8 cellular contexts compared by ENCODE assay signal in genomic region chr10:100999742-101000601, GRCh38. TPM values are rescaled to one million over a fixed set of nuclear protein-coding genes. Genes with fewer than 3 reads are reported as not detected.
DNase-seq lines count a peak whose midpoint lies in the region; ATAC-seq and TF ChIP-seq lines count a peak whose summit lies in the region.

Gene LZTS2 (plus strand): TSS chr10:100999808. CDS start chr10:101002539, 2,731 bp downstream.

- H3K4me1 ChIP-seq in CD8-positive, alpha-beta T cell (ENCODE audit: insufficient read depth, low read length): peaks cover 27% of the 10 kb centered on the region
- H3K4me1 ChIP-seq in HUES64 (ENCODE audit: insufficient read depth, low read length) (peaks cover 21% of the 10 kb centered on the region), iPS DF 6.9 (ENCODE audit: control insufficient read depth, insufficient read depth, low read length) (peaks cover 11% of the 10 kb centered on the region; the same call in 1 of the 2 replicates)

- peak within 1 kb of the TSS; percentile 81 for H3K4me3 ChIP-seq in CD8-positive, alpha-beta T cell (ENCODE audit: low read depth, low read length)
- H3K4me3 ChIP-seq in HUES64 (ENCODE audit: low read length): peak within 1 kb of the TSS; percentile 86
- peak within 1 kb of the TSS; percentile 91 for H3K4me3 ChIP-seq in astrocyte of the cerebellum (ENCODE audit: low read depth, low read length)
- H3K4me3 ChIP-seq in iPS DF 6.9 (ENCODE audit: low read length): peak within 1 kb of the TSS; percentile 73

- peak within 1 kb of the TSS; percentile 90 for H3K27ac Mint-ChIP-seq in CD8-positive, alpha-beta T cell

- DNase-seq in CD8-positive, alpha-beta T cell: no peak
- no peak for DNase-seq in astrocyte of the cerebellum (ENCODE audit: low read depth)
- DNase-seq in iPS DF 6.9 (ENCODE audit: low read depth, low spot score): no peak
- DNase-seq in sciatic nerve (ENCODE audit: low spot score): peak; percentile 73
- no peak for DNase-seq in COLO829 (ENCODE audit: low spot score)
- no peak for DNase-seq in amniotic stem cell (lab: John Stamatoyannopoulos, UW)
- DNase-seq in activated CD4-positive, alpha-beta T cell treated with anti-CD3 and anti-CD28 coated beads for 4 hours: no peak

- H3K27me3 Mint-ChIP-seq in CD8-positive, alpha-beta T cell (ENCODE audit: low read depth): no peaks in the 10 kb centered on the region

- H3K9ac ChIP-seq in HUES64 (ENCODE audit: low read depth, low read length): peak within 1 kb of the TSS; percentile 96

- H3K36me3 Mint-ChIP-seq in CD8-positive, alpha-beta T cell: peaks cover 8% of the 10 kb centered on the region

- intact Hi-C loops in CD8-positive, alpha-beta T cell (cut with DNase I, micrococcal nuclease): loop anchor here (1.0 to 10.0 kb wide), 8 partner anchors 13 to 1057 kb away; partner anchors contain the start of genes ARMH3 (in 1 of the 2), FBXW4 (in 1 of the 2), HIF1AN (in 1 of the 2) and PDZD7 (in 1 of the 2)
- intact Hi-C loops in sciatic nerve (cut with DNase I): no loop called here

- no peaks in the 10 kb centered on the region for H3K9me3 Mint-ChIP-seq in CD8-positive, alpha-beta T cell

- peak within 1 kb of the TSS; percentile 87 for H3K4me3 Mint-ChIP-seq in CD8-positive, alpha-beta T cell

- CTCF ChIA-PET in CD8-positive, alpha-beta T cell (lab: Charles Lee): interaction anchor here (0.6 to 20.9 kb wide), 7 partner anchors 8 to 473 kb away, joined by 3 to 222 read pairs (median 7); partner anchors contain the start of genes MRPL43 and TWNK

- H3K27me3 ChIP-seq in CD8-positive, alpha-beta T cell (ENCODE audit: insufficient read depth, low read length): no peaks in the 10 kb centered on the region
- no peaks in the 10 kb centered on the region for H3K27me3 ChIP-seq in HUES64 (ENCODE audit: insufficient read depth, low read length)
- no peaks in the 10 kb centered on the region for H3K27me3 ChIP-seq in iPS DF 6.9 (ENCODE audit: control insufficient read depth, insufficient read depth, low read length)

- in situ Hi-C loops in astrocyte of the cerebellum (cut with HindIII; ENCODE audit: low sequenced_read_pairs): loop anchor here (5.0 kb wide), 1 partner anchor 32 kb away; the partner anchor contains the start of genes PDZD7 and SFXN3

- 3% methylated on average over 52 of the region's 59 CpGs for WGBS in HUES64
- WGBS in iPS DF 6.9 (ENCODE audit: insufficient coverage, insufficient read length): no CpG with 5 or more reads among the region's 59 CpGs

- H3K4me1 Mint-ChIP-seq in CD8-positive, alpha-beta T cell (ENCODE audit: low read depth): peaks cover 23% of the 10 kb centered on the region

- H3K27ac ChIP-seq in CD8-positive, alpha-beta T cell (ENCODE audit: low read depth, low read length): peak within 1 kb of the TSS; percentile 88
- peak within 1 kb of the TSS; percentile 90 for H3K27ac ChIP-seq in HUES64 (ENCODE audit: low read depth, low read length)
- H3K27ac ChIP-seq in iPS DF 6.9 (ENCODE audit: low read length): no peak within 1 kb of the TSS

- no peaks in the 10 kb centered on the region for H3K9me3 ChIP-seq in CD8-positive, alpha-beta T cell (ENCODE audit: low read length)
- H3K9me3 ChIP-seq in HUES64 (ENCODE audit: insufficient read depth, low read depth, low read length) (no peaks in the 10 kb centered on the region), iPS DF 6.9 (ENCODE audit: control insufficient read depth, insufficient read depth, low read length) (no peaks in the 10 kb centered on the region)

- ATAC-seq in CD8-positive, alpha-beta T cell: no peak
- ATAC-seq in sciatic nerve: no peak

- TF ChIP-seq CTCF in CD8-positive, alpha-beta T cell (IDR thresholded peaks at IDR 0.05): no peak
- TF ChIP-seq CTCF in astrocyte of the cerebellum (IDR thresholded peaks at IDR 0.05; ENCODE audit: low read depth, low read length, missing control alignments): no peak

- no peaks in the 10 kb centered on the region for H3K36me3 ChIP-seq in CD8-positive, alpha-beta T cell (ENCODE audit: insufficient read depth, low read length)
- peaks cover 24% of the 10 kb centered on the region for H3K36me3 ChIP-seq in HUES64 (ENCODE audit: insufficient read depth, low read length)
- peaks cover 15% of the 10 kb centered on the region for H3K36me3 ChIP-seq in iPS DF 6.9 (ENCODE audit: control insufficient read depth, insufficient read depth, low read length)

- POLR2A ChIA-PET in CD8-positive, alpha-beta T cell (lab: Charles Lee): interaction anchor here (3.6 to 3.7 kb wide), 2 partner anchors 15 to 31 kb away, joined by 19 to 22 read pairs; partner anchors contain the start of genes PDZD7 and SFXN3

RNA-seq across cellular contexts. Expression of gene LZTS2, which starts in this region (rescaled TPM):
- total RNA-seq in CD8-positive, alpha-beta T cell: 10 to 100 TPM in 1 of 2 experiments, 1 to 10 TPM in 1; 9.2 to 10.5 TPM
- polyA plus RNA-seq in HUES64 (2013, experiment 1 of 2): 44.8 TPM
- polyA plus RNA-seq in HUES64 (2013, experiment 2 of 2): 56.4 TPM
- total RNA-seq in sciatic nerve: 78.6 TPM
